Comparison of ENCODE assay signal across 19 cellular contexts in genomic region chr5:148806520-148806931, GRCh38. TPM values are rescaled to one million over a fixed set of nuclear protein-coding genes. Genes with fewer than 3 reads are reported as not detected.
DNase-seq lines count a peak whose midpoint lies in the region; ATAC-seq and TF ChIP-seq lines count a peak whose summit lies in the region.
"Had no signal": no experiment of that assay in that cellular context is flagged by ENCODE, and none has a peak within 500 bp of the region (broad histone marks: within the 10 kb centered on the region; RNA-seq: fewer than 3 reads in every experiment).

No MANE protein-coding gene starts in this region.

- TF ChIP-seq POLR2A in heart left ventricle (IDR thresholded peaks at IDR 0.05) (no peak), spleen (IDR thresholded peaks at IDR 0.05) (no peak)

- 57 to 67% (median 61%) methylated on average over 4 of the region's 4 CpGs for WGBS in heart left ventricle, 4 donors
- 57% methylated on average over 4 of the region's 4 CpGs for whole genome bisulfite sequencing in right cardiac atrium
- WGBS in spleen, 5 donors: 52 to 78% (median 60%) methylated on average over 4 of the region's 4 CpGs

- peaks cover 12% of the 10 kb centered on the region for H3K27me3 Mint-ChIP-seq in T-helper 17 cell

- H3K4me1 ChIP-seq in heart left ventricle (peaks cover 0 to 74% (median 20%) of the 10 kb centered on the region in 12 donors), right cardiac atrium (ENCODE audit: control insufficient read depth, insufficient read depth, low read length) (peaks cover 7% of the 10 kb centered on the region), spleen (peaks cover 45 to 79% (median 67%) of the 10 kb centered on the region in 6 donors)
- H3K4me1 ChIP-seq: SJCRH30 had no signal

- H3K27ac ChIP-seq in heart left ventricle (peak overlapping the region in 10 of 12 donors; percentile 18 to 83 (median 62)), right cardiac atrium (ENCODE audit: low read length) (peak overlapping the region; percentile 88), spleen (peak overlapping the region in 6 of 8 donors; percentile 37 to 89 (median 81))
- H3K27ac ChIP-seq: SJCRH30, thoracic aorta had no signal

- H3K36me3 Mint-ChIP-seq in T-helper 17 cell (ENCODE audit: low read depth): peaks cover 2% of the 10 kb centered on the region

- intact Hi-C loops in heart left ventricle (cut with DNase I): loop anchor here in 2 of 10 donors (5.0 kb wide), 2 partner anchors 59 to 64 kb away; no protein-coding TSS in a partner anchor
- intact Hi-C loops in cardiac septum (cut with DNase I): no loop called here
- intact Hi-C loops in right cardiac atrium (cut with DNase I): no loop called here
- intact Hi-C loops in spleen (cut with DNase I; ENCODE audit: low total_unique reads): no loop called here

- H3K4me3 Mint-ChIP-seq in T-helper 17 cell: no peak overlapping the region

- H3K4me1 Mint-ChIP-seq in T-helper 17 cell: peaks cover 36% of the 10 kb centered on the region

- H3K4me3 ChIP-seq in heart left ventricle (no peak overlapping the region), right cardiac atrium (ENCODE audit: low read length) (no peak overlapping the region), spleen (no peak overlapping the region)
- H3K4me3 ChIP-seq: SJCRH30, thoracic aorta had no signal

- ATAC-seq in heart left ventricle: peak in 3 of 4 donors; percentile 7 to 32 (median 21)
- ATAC-seq in T-helper 17 cell: no peak
- peak in 1 of 2 donors; percentile 71 for ATAC-seq in right cardiac atrium

- peak overlapping the region; percentile 0 for H3K27ac Mint-ChIP-seq in T-helper 17 cell

- H3K36me3 ChIP-seq in heart left ventricle (no peaks in the 10 kb centered on the region), spleen (no peaks in the 10 kb centered on the region)
- H3K36me3 ChIP-seq: SJCRH30, thoracic aorta had no signal

- H3K27me3 ChIP-seq in heart left ventricle: no peaks in the 10 kb centered on the region
- no peaks in the 10 kb centered on the region for H3K27me3 ChIP-seq in right cardiac atrium (ENCODE audit: control insufficient read depth, insufficient read depth)
- no peaks in the 10 kb centered on the region for H3K27me3 ChIP-seq in spleen (replicated peaks in 1 of 7)
- H3K27me3 ChIP-seq: SJCRH30 had no signal

- DNase-seq in heart left ventricle: no peak
- no peak for DNase-seq in cardiac septum (ENCODE audit: low spot score)
- no peak for DNase-seq in T-helper 17 cell
- no peak for DNase-seq in right cardiac atrium
- DNase-seq in spleen: no peak
- DNase-seq in T1000 (lab: John Stamatoyannopoulos, UW): no peak
- no peak for DNase-seq in GOT3 (lab: John Stamatoyannopoulos, UW)
- no peak for DNase-seq in 8988T
- DNase-seq: CD8-positive, alpha-beta memory T cell; DMS53; kidney; mammary epithelial cell; NCI-H1417; NCI-H2171 treated with DMSO at 0.1 percent for 48 hours; NCI-H69; SJCRH30; stimulated activated CD4-positive, alpha-beta T cell treated with anti-CD3 and anti-CD28 coated beads, Interleukin-12 subunit alpha, Interleukin-12 subunit beta, amount 100 ng/mL, for 4 hours had no signal

- no peak for TF ChIP-seq CTCF in heart left ventricle (IDR thresholded peaks at IDR 0.05)
- no peak for TF ChIP-seq CTCF in spleen (IDR thresholded peaks at IDR 0.05 in 8 of 11, conservative IDR thresholded peaks at IDR 0.05 in 3 of 11)

- H3K9me3 ChIP-seq in heart left ventricle (no peaks in the 10 kb centered on the region), T-helper 17 cell (ENCODE audit: control insufficient read depth, low read length, poor library complexity, severe bottlenecking) (no peaks in the 10 kb centered on the region), right cardiac atrium (ENCODE audit: control insufficient read depth, low read length) (no peaks in the 10 kb centered on the region), spleen (no peaks in the 10 kb centered on the region)
- H3K9me3 ChIP-seq: SJCRH30, thoracic aorta had no signal

RNA-seq across cellular contexts. Expression of gene ADRB2, which starts 19.9 kb away (rescaled TPM):
- 1 to 10 TPM; 3.4 to 8.3 (median 6.2) TPM for total RNA-seq in heart left ventricle
- 1 to 10 TPM; 1.8 to 4.4 TPM for polyA plus RNA-seq in heart left ventricle
- total RNA-seq in cardiac septum: 2.6 TPM
- 1 to 10 TPM; 2.9 to 5.7 TPM for total RNA-seq in T-helper 17 cell
- 1 to 10 TPM; 5.0 to 9.2 (median 7.9) TPM for total RNA-seq in right cardiac atrium
- 2.4 TPM for polyA plus RNA-seq in right cardiac atrium
- 10 to 100 TPM in 4 of 7 donors, 1 to 10 TPM in 3; 8.7 to 23.1 (median 14.9) TPM for total RNA-seq in spleen
- polyA plus RNA-seq in spleen: 1 to 10 TPM; 1.2 to 3.1 (median 2.4) TPM
- polyA plus RNA-seq: neural cell had no signal
